In the genomic region with DNA sequence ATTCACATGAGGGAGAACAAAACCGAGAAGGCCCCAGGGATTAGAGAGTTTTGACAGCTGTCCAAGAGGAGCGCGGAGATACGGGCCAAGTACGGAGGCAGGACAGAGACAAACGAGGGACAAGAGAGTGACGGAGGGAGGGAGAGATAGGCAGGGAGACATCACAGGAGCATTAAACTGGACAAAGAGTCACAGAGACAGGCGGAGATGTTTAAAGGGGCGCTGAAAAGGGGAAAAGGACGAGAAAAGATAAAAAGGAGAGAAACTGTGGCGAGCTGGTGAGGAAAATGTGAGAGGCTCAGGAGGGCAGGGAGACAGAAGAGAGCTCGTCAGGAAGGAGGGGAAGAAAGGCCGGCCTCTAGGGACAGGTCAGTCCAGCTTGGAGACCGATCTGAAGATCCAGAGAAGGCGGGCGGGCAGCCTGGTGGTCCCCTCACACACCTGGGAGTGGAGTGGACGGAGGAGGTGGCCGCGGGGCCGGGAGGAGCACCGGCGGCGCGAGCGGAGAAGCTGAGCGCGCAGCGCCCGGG, we compare ENCODE assay signal across 8 cellular contexts. TPM values are rescaled to one million over a fixed set of nuclear protein-coding genes. Genes with fewer than 3 reads are reported as not detected.
A peak's percentile ranks its signal among the peaks of the same experiment; 100 is the strongest.
DNase-seq lines count a peak whose midpoint lies in the region; ATAC-seq and TF ChIP-seq lines count a peak whose summit lies in the region.

No MANE protein-coding gene starts in this region.

- CTCF ChIA-PET in CD4-positive, alpha-beta memory T cell (lab: Charles Lee; ENCODE audit: partially characterized antibody), result interaction anchor here (0.9 to 2.6 kb wide), 8 partner anchors 9 to 27 kb away, joined by 3 to 11 read pairs (median 4); no protein-coding TSS in a partner anchor
- CTCF ChIA-PET in activated CD4-positive, alpha-beta memory T cell treated with anti-CD3 and anti-CD28 coated beads, Interleukin-2, amount 10 ng/mL, durations not matched to agents 7 days and 5 days (lab: Charles Lee), result interaction anchor here (1.0 to 2.2 kb wide), 16 partner anchors 9 to 407 kb away, joined by 3 to 10 read pairs (median 4); no protein-coding TSS in a partner anchor

- H3K36me3 Mint-ChIP-seq in CD4-positive, alpha-beta memory T cell, result no peaks in the 10 kb centered on the region
- no peaks in the 10 kb centered on the region for H3K36me3 Mint-ChIP-seq in activated CD4-positive, alpha-beta memory T cell treated with anti-CD3 and anti-CD28 coated beads, Interleukin-2, amount 10 ng/mL, durations not matched to agents 7 days and 5 days (ENCODE audit: low read depth)
- no peaks in the 10 kb centered on the region for H3K36me3 Mint-ChIP-seq in osteocyte (ENCODE audit: unreplicated experiment)

- no peak overlapping the region for H3K4me2 ChIP-seq in Karpas-422 (ENCODE audit: low read depth, low read length, poor library complexity, severe bottlenecking)

- peaks cover 8 to 19% (median 15%) of the 10 kb centered on the region in 4 donors for H3K4me1 Mint-ChIP-seq in CD4-positive, alpha-beta memory T cell
- peaks cover 15% of the 10 kb centered on the region for H3K4me1 Mint-ChIP-seq in activated CD4-positive, alpha-beta memory T cell treated with anti-CD3 and anti-CD28 coated beads, Interleukin-2, amount 10 ng/mL, durations not matched to agents 7 days and 5 days
- peaks cover 16% of the 10 kb centered on the region for H3K4me1 Mint-ChIP-seq in osteocyte (ENCODE audit: unreplicated experiment)

- no peaks in the 10 kb centered on the region for H3K36me3 ChIP-seq in CD4-positive, alpha-beta memory T cell (ENCODE audit: insufficient read depth, low read length)
- H3K36me3 ChIP-seq in Karpas-422 (ENCODE audit: insufficient read depth, low read length), result no peaks in the 10 kb centered on the region

- no peak for TF ChIP-seq CTCF in osteocyte (IDR thresholded peaks at IDR 0.05)

- H3K4me3 ChIP-seq in CD4-positive, alpha-beta memory T cell (ENCODE audit: low read length in 2 of 2), result no peak overlapping the region
- no peak overlapping the region for H3K4me3 ChIP-seq in Karpas-422 (ENCODE audit: low read length)

- no peaks in the 10 kb centered on the region for H4K20me1 ChIP-seq in Karpas-422 (ENCODE audit: insufficient read depth, low read depth, low read length)

- H3K27me3 Mint-ChIP-seq in CD4-positive, alpha-beta memory T cell, result peaks cover 48% of the 10 kb centered on the region in 2 donors
- peaks cover 47% of the 10 kb centered on the region for H3K27me3 Mint-ChIP-seq in activated CD4-positive, alpha-beta memory T cell treated with anti-CD3 and anti-CD28 coated beads, Interleukin-2, amount 10 ng/mL, durations not matched to agents 7 days and 5 days
- peaks cover 37% of the 10 kb centered on the region for H3K27me3 Mint-ChIP-seq in osteocyte (ENCODE audit: unreplicated experiment)

- H3K9me2 ChIP-seq in Karpas-422 (replicated peaks; ENCODE audit: insufficient read depth, low read length), result no peaks in the 10 kb centered on the region

- H3K4me1 ChIP-seq in CD4-positive, alpha-beta memory T cell (ENCODE audit: insufficient read depth, low read length), result peaks cover 5% of the 10 kb centered on the region
- no peaks in the 10 kb centered on the region for H3K4me1 ChIP-seq in Karpas-422 (ENCODE audit: low read length)

- H3K27ac ChIP-seq in CD4-positive, alpha-beta memory T cell (ENCODE audit: low read depth, low read length), result no peak overlapping the region
- H3K27ac ChIP-seq in Karpas-422 (ENCODE audit: low read length), result no peak overlapping the region

- peaks cover 0 to 5% (median 0%) of the 10 kb centered on the region in 8 donors for H3K9me3 Mint-ChIP-seq in CD4-positive, alpha-beta memory T cell
- H3K9me3 Mint-ChIP-seq in activated CD4-positive, alpha-beta memory T cell treated with anti-CD3 and anti-CD28 coated beads, Interleukin-2, amount 10 ng/mL, durations not matched to agents 7 days and 5 days, result no peaks in the 10 kb centered on the region
- peaks cover 4% of the 10 kb centered on the region for H3K9me3 Mint-ChIP-seq in osteocyte (ENCODE audit: unreplicated experiment)

- H3K9ac ChIP-seq in Karpas-422 (ENCODE audit: low read length), result no peak overlapping the region

- H3K9me3 ChIP-seq in CD4-positive, alpha-beta memory T cell (ENCODE audit: control insufficient read depth in 1 of 2, low read length in 2 of 2), result no peaks in the 10 kb centered on the region
- H3K9me3 ChIP-seq in Karpas-422 (ENCODE audit: low read length), result no peaks in the 10 kb centered on the region

- H3K79me2 ChIP-seq in Karpas-422 (ENCODE audit: low read length), result no peaks in the 10 kb centered on the region

- peaks cover 22% of the 10 kb centered on the region for H3K27me3 ChIP-seq in CD4-positive, alpha-beta memory T cell (ENCODE audit: insufficient read depth, low read length)
- H3K27me3 ChIP-seq in Karpas-422 (ENCODE audit: low read length), result no peaks in the 10 kb centered on the region

- peak in 1 of 5 donors; percentile 40 for DNase-seq in CD4-positive, alpha-beta memory T cell
- DNase-seq in Karpas-422, result peak; percentile 32
- DNase-seq in activated CD4-positive, alpha-beta memory T cell treated with anti-CD3 and anti-CD28 coated beads, Interleukin-2, amount 10 ng/mL, durations not matched to agents 7 days and 5 days, result no peak
- DNase-seq in Right ventricle myocardium inferior (ENCODE audit: missing footprints), result peak; percentile 66
- no peak for DNase-seq in osteocyte (ENCODE audit: extremely low spot score, unreplicated experiment)
- no peak for DNase-seq in stimulated activated CD8-positive, alpha-beta memory T cell treated with anti-CD3 and anti-CD28 coated beads, Interleukin-4, amount 100 ng/mL, for 48 hours
- DNase-seq in stimulated activated CD4-positive, alpha-beta T cell treated with anti-CD3 and anti-CD28 coated beads, Interleukin-2, amount 100 ng/mL, for 24 hours, result no peak

- H3K4me3 Mint-ChIP-seq in CD4-positive, alpha-beta memory T cell, result peak overlapping the region; percentile 71 to 91 (median 82)
- peak overlapping the region; percentile 49 for H3K4me3 Mint-ChIP-seq in activated CD4-positive, alpha-beta memory T cell treated with anti-CD3 and anti-CD28 coated beads, Interleukin-2, amount 10 ng/mL, durations not matched to agents 7 days and 5 days
- H3K4me3 Mint-ChIP-seq in osteocyte (ENCODE audit: unreplicated experiment), result peak overlapping the region; percentile 77

- intact Hi-C loops in CD4-positive, alpha-beta memory T cell (cut with micrococcal nuclease), result no loop called here
- intact Hi-C loops in Right ventricle myocardium inferior (cut with DNase I), result loop anchor here (2.0 to 10.0 kb wide), 3 partner anchors 45 to 522 kb away; no protein-coding TSS in a partner anchor

- H3K27ac Mint-ChIP-seq in CD4-positive, alpha-beta memory T cell, result peak overlapping the region in 1 of 7 donors; percentile 82
- H3K27ac Mint-ChIP-seq in activated CD4-positive, alpha-beta memory T cell treated with anti-CD3 and anti-CD28 coated beads, Interleukin-2, amount 10 ng/mL, durations not matched to agents 7 days and 5 days, result no peak overlapping the region
- H3K27ac Mint-ChIP-seq in osteocyte (ENCODE audit: unreplicated experiment), result peak overlapping the region; percentile 68

- peak; percentile 68 for ATAC-seq in Right ventricle myocardium inferior
- no peak for ATAC-seq in GM18519 (IDR thresholded peaks at IDR 0.05; ENCODE audit: low FRiP score, unreplicated experiment)

- POLR2A ChIA-PET in CD4-positive, alpha-beta memory T cell (lab: Charles Lee; ENCODE audit: partially characterized antibody), result no interaction called here
- POLR2A ChIA-PET in activated CD4-positive, alpha-beta memory T cell treated with anti-CD3 and anti-CD28 coated beads, Interleukin-2, amount 10 ng/mL, durations not matched to agents 7 days and 5 days (lab: Charles Lee), result no interaction called here

- H2AFZ ChIP-seq in Karpas-422 (ENCODE audit: low read length), result no peak overlapping the region

RNA-seq across cellular contexts. Expression of a gene that starts 0.8 kb away (rescaled TPM):
- 10 to 100 TPM; 14.5 to 15.6 TPM for total RNA-seq in CD4-positive, alpha-beta memory T cell
- 1 to 10 TPM; 2.6 to 4.3 TPM for polyA plus RNA-seq in CD4-positive, alpha-beta memory T cell
- not detected in 2 replicates for total RNA-seq in Karpas-422 (2014; rRNA removed; shearing (Covaris generic); ENCODE audit: low replicate concordance)
- total RNA-seq in activated CD4-positive, alpha-beta memory T cell treated with anti-CD3 and anti-CD28 coated beads, Interleukin-2, amount 10 ng/mL, durations not matched to agents 7 days and 5 days, result under 1 TPM; 0.25 to 0.35 TPM
- total RNA-seq in Right ventricle myocardium inferior (66.0 TPM), osteocyte (17.4 and 19.2 TPM in 2 replicates)

RNA-seq across cellular contexts. Expression of a gene that starts 40.5 kb away (rescaled TPM):
- total RNA-seq in CD4-positive, alpha-beta memory T cell, result not detected
- not detected for polyA plus RNA-seq in CD4-positive, alpha-beta memory T cell
- not detected in 2 replicates for total RNA-seq in Karpas-422 (2014; rRNA removed; shearing (Covaris generic); ENCODE audit: low replicate concordance)
- not detected for total RNA-seq in activated CD4-positive, alpha-beta memory T cell treated with anti-CD3 and anti-CD28 coated beads, Interleukin-2, amount 10 ng/mL, durations not matched to agents 7 days and 5 days
- total RNA-seq in Right ventricle myocardium inferior (not detected), osteocyte (not detected in 2 replicates)

Comparison
In these comparisons a context has a peak if more than half of its experiments do, and no peak if none do; other contexts are left out.
1. DNase-seq: peak in Karpas-422 (single experiment) and Right ventricle myocardium inferior (single experiment); none in activated CD4-positive, alpha-beta memory T cell treated with anti-CD3 and anti-CD28 coated beads, Interleukin-2, amount 10 ng/mL, durations not matched to agents 7 days and 5 days (single experiment), osteocyte (single experiment), stimulated activated CD8-positive, alpha-beta memory T cell treated with anti-CD3 and anti-CD28 coated beads, Interleukin-4, amount 100 ng/mL, for 48 hours (single experiment) and stimulated activated CD4-positive, alpha-beta T cell treated with anti-CD3 and anti-CD28 coated beads, Interleukin-2, amount 100 ng/mL, for 24 hours (0 of 2).
2. RNA of a gene that starts 0.8 kb away (total RNA-seq): 66.0 TPM in Right ventricle myocardium inferior (single experiment), 17.4 to 19.2 TPM in osteocyte and 14.5 to 15.6 TPM in CD4-positive, alpha-beta memory T cell; 0.25 to 0.35 TPM in activated CD4-positive, alpha-beta memory T cell treated with anti-CD3 and anti-CD28 coated beads, Interleukin-2, amount 10 ng/mL, durations not matched to agents 7 days and 5 days and not detected in Karpas-422; every median in the first group is over 10 times any median in the second.
3. Peak in every context shown above with its lines, with median percentiles within 50 percentile points of each other: H3K4me3 Mint-ChIP-seq.